In the genomic region with DNA sequence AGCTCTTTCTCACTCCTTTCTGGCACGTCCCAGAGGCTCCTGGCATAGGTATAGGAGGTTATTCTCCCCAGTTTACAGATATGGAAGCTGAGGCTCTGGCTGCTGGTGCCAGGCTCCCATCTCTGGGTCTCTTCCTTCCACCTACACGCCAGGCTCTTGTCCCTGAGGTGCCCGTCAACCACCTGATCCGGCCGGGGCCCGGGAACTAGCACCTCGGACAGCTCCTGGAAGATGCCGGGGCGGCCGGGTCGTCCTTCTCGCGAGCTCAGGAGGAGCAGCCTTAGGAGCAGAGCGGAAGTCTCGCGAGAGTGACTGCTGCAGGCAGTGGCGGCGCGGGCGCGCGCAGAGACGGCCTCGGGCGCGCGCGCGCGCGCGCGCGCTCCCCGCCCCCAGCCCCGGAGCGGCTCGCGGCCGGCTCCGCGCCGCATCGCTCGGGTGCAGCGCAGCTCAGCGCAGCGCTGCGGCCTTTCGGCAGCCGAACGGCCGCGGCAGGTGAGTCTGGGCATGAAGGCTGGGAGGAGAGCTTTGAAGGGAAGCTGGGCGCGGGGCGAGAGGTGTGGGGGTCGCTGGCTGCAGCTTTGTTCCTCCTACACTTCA, we compare ENCODE assay signal across 8 cellular contexts. TPM values are rescaled to one million over a fixed set of nuclear protein-coding genes. Genes with fewer than 3 reads are reported as not detected.
DNase-seq lines count a peak whose midpoint lies in the region; ATAC-seq and TF ChIP-seq lines count a peak whose summit lies in the region.

A gene with protein sequence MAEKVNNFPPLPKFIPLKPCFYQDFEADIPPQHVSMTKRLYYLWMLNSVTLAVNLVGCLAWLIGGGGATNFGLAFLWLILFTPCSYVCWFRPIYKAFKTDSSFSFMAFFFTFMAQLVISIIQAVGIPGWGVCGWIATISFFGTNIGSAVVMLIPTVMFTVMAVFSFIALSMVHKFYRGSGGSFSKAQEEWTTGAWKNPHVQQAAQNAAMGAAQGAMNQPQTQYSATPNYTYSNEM (plus strand): TSS at position 382 of the 597 bp plus-strand sequence. CDS start 16,277 bp downstream, outside the sequence.

- no peak within 1 kb of the TSS for H3K27ac ChIP-seq in CD4-positive, alpha-beta T cell (ENCODE audit: low read depth, low read length)

- peak within 1 kb of the TSS; percentile 93 for H3K4me3 Mint-ChIP-seq in CD4-positive, alpha-beta T cell
- peak within 1 kb of the TSS; percentile 86 for H3K4me3 Mint-ChIP-seq in natural killer cell
- peak within 1 kb of the TSS; percentile 72 for H3K4me3 Mint-ChIP-seq in stimulated activated memory B cell treated with anti-CD40 and anti-IgM and Interleukin-4, amounts not matched to agents 10 μg/mL and 1 μg/mL and 100 μg/mL, for 72 hours

- no peaks in the 10 kb centered on the region for H3K36me3 Mint-ChIP-seq in CD4-positive, alpha-beta T cell (ENCODE audit: low read depth)
- no peaks in the 10 kb centered on the region for H3K36me3 Mint-ChIP-seq in natural killer cell
- H3K36me3 Mint-ChIP-seq in stimulated activated memory B cell treated with anti-CD40 and anti-IgM and Interleukin-4, amounts not matched to agents 10 μg/mL and 1 μg/mL and 100 μg/mL, for 72 hours = no peaks in the 10 kb centered on the region

- no peaks in the 10 kb centered on the region for H3K9me3 ChIP-seq in CD4-positive, alpha-beta T cell (ENCODE audit: control insufficient read depth, low read length)
- no peaks in the 10 kb centered on the region for H3K9me3 ChIP-seq in MG63

- CTCF ChIA-PET in CD4-positive, alpha-beta T cell (lab: Charles Lee) = interaction anchor here (0.9 to 1.3 kb wide), 3 partner anchors 17 to 621 kb away, joined by 3 read pairs; no protein-coding TSS in a partner anchor

- intact Hi-C loops in CD4-positive, alpha-beta T cell (cut with DNase I, micrococcal nuclease) = loop anchor here (1.0 to 10.0 kb wide), 5 partner anchors 29 to 460 kb away; partner anchors contain the start of genes COX5A (in 1 of the 2), CPLX3 (in 1 of the 2), RPP25 (in 1 of the 2) and SIN3A (in 1 of the 2)
- intact Hi-C loops in natural killer cell (cut with micrococcal nuclease) = no loop called here

- POLR2A ChIA-PET in CD4-positive, alpha-beta T cell (lab: Charles Lee) = interaction anchor here (0.6 to 2.6 kb wide), 9 partner anchors 28 to 848 kb away, joined by 3 to 20 read pairs (median 6); partner anchors contain the start of genes C15orf39, CLK3, IMP3 and MAN2C1

- peak; percentile 99 for ATAC-seq in CD4-positive, alpha-beta T cell (ENCODE audit: poor library complexity)
- peak; percentile 44 for ATAC-seq in GM21528 (IDR thresholded peaks at IDR 0.05; ENCODE audit: low FRiP score, unreplicated experiment)
- ATAC-seq in natural killer cell = peak; percentile 95 to 100 (median 99)
- ATAC-seq in stimulated activated memory B cell treated with anti-CD40 and anti-IgM and Interleukin-4, amounts not matched to agents 10 μg/mL and 1 μg/mL and 100 μg/mL, for 72 hours = peak; percentile 89

- peaks cover 28% of the 10 kb centered on the region for H3K27me3 Mint-ChIP-seq in CD4-positive, alpha-beta T cell
- H3K27me3 Mint-ChIP-seq in natural killer cell (ENCODE audit: low read depth in 2 of 2) = peaks cover 21 to 31% of the 10 kb centered on the region in 2 donors
- peaks cover 78% of the 10 kb centered on the region for H3K27me3 Mint-ChIP-seq in stimulated activated memory B cell treated with anti-CD40 and anti-IgM and Interleukin-4, amounts not matched to agents 10 μg/mL and 1 μg/mL and 100 μg/mL, for 72 hours

- H3K27ac Mint-ChIP-seq in CD4-positive, alpha-beta T cell = peak within 1 kb of the TSS; percentile 21
- H3K27ac Mint-ChIP-seq in natural killer cell = no peak within 1 kb of the TSS
- H3K27ac Mint-ChIP-seq in stimulated activated memory B cell treated with anti-CD40 and anti-IgM and Interleukin-4, amounts not matched to agents 10 μg/mL and 1 μg/mL and 100 μg/mL, for 72 hours = no peak within 1 kb of the TSS

- no peaks in the 10 kb centered on the region for H3K36me3 ChIP-seq in MG63

- peak within 1 kb of the TSS; percentile 61 for H3K4me3 ChIP-seq in MG63

- peaks cover 26% of the 10 kb centered on the region for H3K27me3 ChIP-seq in CD4-positive, alpha-beta T cell (ENCODE audit: control insufficient read depth, insufficient read depth, low read length)
- H3K27me3 ChIP-seq in MG63 = peaks cover 3% of the 10 kb centered on the region

- no peaks in the 10 kb centered on the region for H3K9me3 Mint-ChIP-seq in CD4-positive, alpha-beta T cell
- no peaks in the 10 kb centered on the region for H3K9me3 Mint-ChIP-seq in natural killer cell
- peaks cover 3% of the 10 kb centered on the region for H3K9me3 Mint-ChIP-seq in stimulated activated memory B cell treated with anti-CD40 and anti-IgM and Interleukin-4, amounts not matched to agents 10 μg/mL and 1 μg/mL and 100 μg/mL, for 72 hours

- peak; percentile 82 to 94 (median 88) for DNase-seq in CD4-positive, alpha-beta T cell
- DNase-seq in MG63 = peak; percentile 95
- DNase-seq in SHP77 treated with DMSO at 0.1 percent for 48 hours (lab: John Stamatoyannopoulos, UW) = peak; percentile 86
- peak; percentile 67 for DNase-seq in activated gamma-delta T cell (lab: John Stamatoyannopoulos, UW)
- DNase-seq in fibroblast of the conjunctiva (ENCODE audit: low read depth) = peak; percentile 85
- DNase-seq in natural killer cell = peak; percentile 86

- H3K4me1 Mint-ChIP-seq in CD4-positive, alpha-beta T cell (ENCODE audit: low read depth) = peaks cover 22% of the 10 kb centered on the region
- H3K4me1 Mint-ChIP-seq in natural killer cell = peaks cover 5 to 18% of the 10 kb centered on the region in 2 donors
- H3K4me1 Mint-ChIP-seq in stimulated activated memory B cell treated with anti-CD40 and anti-IgM and Interleukin-4, amounts not matched to agents 10 μg/mL and 1 μg/mL and 100 μg/mL, for 72 hours = peaks cover 27% of the 10 kb centered on the region

- no peak for TF ChIP-seq CTCF in CD4-positive, alpha-beta T cell (IDR thresholded peaks at IDR 0.05)
- no peak for TF ChIP-seq CTCF in natural killer cell (IDR thresholded peaks at IDR 0.05)

RNA-seq across cellular contexts. Expression of the gene that starts here (rescaled TPM):
- total RNA-seq in CD4-positive, alpha-beta T cell = 1 to 10 TPM; 5.7 to 6.4 TPM
- total RNA-seq in MG63 (2014; rRNA removed; shearing (Covaris generic); ENCODE audit: low replicate concordance) = 0.20 and 3.4 TPM in 2 replicates
- 1 to 10 TPM in 1 of 3 donors, under 1 TPM in 2; 0.09 to 2.7 (median 0.54) TPM for total RNA-seq in natural killer cell

Comparison
In these comparisons a context has a peak if more than half of its experiments do, and no peak if none do; other contexts are left out.
1. ATAC-seq: peak in every context shown above with its lines; median percentile 99 in CD4-positive, alpha-beta T cell; 99 in natural killer cell; 89 in stimulated activated memory B cell treated with anti-CD40 and anti-IgM and Interleukin-4, amounts not matched to agents 10 μg/mL and 1 μg/mL and 100 μg/mL, for 72 hours; 44 in GM21528.